ENCODE assay signal across 23 cellular contexts in genomic region chr19:3123956-3124355, GRCh38. TPM values are rescaled to one million over a fixed set of nuclear protein-coding genes. Genes with fewer than 3 reads are reported as not detected.
DNase-seq lines count a peak whose midpoint lies in the region; ATAC-seq, FAIRE-seq and TF ChIP-seq lines count a peak whose summit lies in the region.
"Had no signal": no experiment of that assay in that cellular context is flagged by ENCODE, and none has a peak within 500 bp of the region (broad histone marks: within the 10 kb centered on the region; RNA-seq: fewer than 3 reads in every experiment).

No MANE protein-coding gene starts in this region.

- H3K79me1 ChIP-seq in IMR-90 (ENCODE audit: low read depth in 1 of 2, low read length in 2 of 2): no peaks in the 10 kb centered on the region

- TF ChIP-seq POLR2A in IMR-90 (IDR thresholded peaks at IDR 0.05; ENCODE audit: low read depth, low read length) (no peak), HepG2 (IDR thresholded peaks at IDR 0.05; ENCODE audit: insufficient read depth in 1 of 2, low read depth in 2 of 2, low read length in 2 of 2) (no peak)

- POLR2A ChIA-PET in IMR-90 (lab: Charles Lee; ENCODE audit: unreplicated experiment): no interaction called here
- POLR2A ChIA-PET in HepG2 (lab: Yijun Ruan, JAX): no interaction called here
- POLR2A ChIA-PET in CD8-positive, alpha-beta memory T cell (lab: Charles Lee): no interaction called here

- TF ChIP-seq CTCF in IMR-90 (conservative IDR thresholded peaks at IDR 0.05; ENCODE audit: low read depth, low read length) (no peak), HepG2 (CRISPR knock-in tag; IDR thresholded peaks at IDR 0.05) (no peak)

- H4K20me1 ChIP-seq in IMR-90 (ENCODE audit: insufficient read depth, low read length) (peaks cover 2% of the 10 kb centered on the region), HepG2 (ENCODE audit: insufficient read depth, low read length) (no peaks in the 10 kb centered on the region)

- H3K4me2 ChIP-seq in IMR-90 (ENCODE audit: low read depth, low read length) (no peak overlapping the region), HepG2 (ENCODE audit: low read depth, low read length) (no peak overlapping the region)
- H3K4me2 ChIP-seq: KMS-11 had no signal

- no peaks in the 10 kb centered on the region for H3K79me2 ChIP-seq in HepG2 (ENCODE audit: insufficient read depth, low read length)

- H2AFZ ChIP-seq in IMR-90 (replicated peaks; ENCODE audit: low read length, poor library complexity) (no peak overlapping the region), HepG2 (ENCODE audit: low read length) (no peak overlapping the region)

- no peak overlapping the region for H3K4me3 ChIP-seq in IMR-90 (ENCODE audit: insufficient read depth, low read depth, low read length)
- H3K4me3 ChIP-seq in HepG2 (replicated peaks in 1 of 3; ENCODE audit: insufficient read depth in 1 of 3, low read depth in 2 of 3, low read length in 3 of 3): no peak overlapping the region
- no peak overlapping the region for H3K4me3 ChIP-seq in CD8-positive, alpha-beta memory T cell (ENCODE audit: low read length)
- H3K4me3 ChIP-seq: SJSA1 had no signal

- no peak for FAIRE-seq in HepG2 (lab: Jason Lieb, UNC)
- no peak for FAIRE-seq in HTR-8/SVneo (lab: Jason Lieb, UNC)

- H3K36me3 ChIP-seq in IMR-90 (ENCODE audit: control insufficient read depth, insufficient read depth, low read length): peaks cover 9% of the 10 kb centered on the region
- H3K36me3 ChIP-seq in HepG2 (replicated peaks in 1 of 2; ENCODE audit: control insufficient read depth in 1 of 2, insufficient read depth in 2 of 2, low read length in 2 of 2): peaks cover 0 to 1% of the 10 kb centered on the region in 2 experiments; a peak in 1 of 5 replicates
- no peaks in the 10 kb centered on the region for H3K36me3 ChIP-seq in CD8-positive, alpha-beta memory T cell (ENCODE audit: insufficient read depth, low read length)

- no peaks in the 10 kb centered on the region for H3K36me3 Mint-ChIP-seq in stimulated activated memory B cell treated with anti-CD40 and anti-IgM and Interleukin-4, amounts not matched to agents 10 μg/mL and 1 μg/mL and 100 μg/mL, for 72 hours
- no peaks in the 10 kb centered on the region for H3K36me3 Mint-ChIP-seq in CD8-positive, alpha-beta memory T cell
- H3K36me3 Mint-ChIP-seq: CD8-positive, alpha-beta T cell had no signal

- H3K9ac ChIP-seq in IMR-90 (ENCODE audit: low read depth, low read length): no peak overlapping the region
- H3K9ac ChIP-seq in HepG2 (ENCODE audit: insufficient read depth, low read depth, low read length): no peak overlapping the region
- H3K9ac ChIP-seq: KMS-11 had no signal

- peaks cover 22% of the 10 kb centered on the region for H3K27me3 Mint-ChIP-seq in stimulated activated memory B cell treated with anti-CD40 and anti-IgM and Interleukin-4, amounts not matched to agents 10 μg/mL and 1 μg/mL and 100 μg/mL, for 72 hours
- peaks cover 0 to 6% of the 10 kb centered on the region in 2 donors for H3K27me3 Mint-ChIP-seq in CD8-positive, alpha-beta memory T cell

- no peaks in the 10 kb centered on the region for H3K9me3 ChIP-seq in IMR-90 (ENCODE audit: control insufficient read depth, insufficient read depth, low read length)
- no peaks in the 10 kb centered on the region for H3K9me3 ChIP-seq in HepG2 (ENCODE audit: low read length)
- no peaks in the 10 kb centered on the region for H3K9me3 ChIP-seq in CD8-positive, alpha-beta memory T cell (ENCODE audit: low read length)
- H3K9me3 ChIP-seq: SJSA1 had no signal

- H3K4me3 Mint-ChIP-seq in stimulated activated memory B cell treated with anti-CD40 and anti-IgM and Interleukin-4, amounts not matched to agents 10 μg/mL and 1 μg/mL and 100 μg/mL, for 72 hours: no peak overlapping the region
- no peak overlapping the region for H3K4me3 Mint-ChIP-seq in CD8-positive, alpha-beta memory T cell
- H3K4me3 Mint-ChIP-seq: CD8-positive, alpha-beta T cell had no signal

- TF ChIP-seq RAD21 in IMR-90 (IDR thresholded peaks at IDR 0.05; ENCODE audit: low read length) (no peak), HepG2 (CRISPR knock-in tag; IDR thresholded peaks at IDR 0.05) (no peak)

- H2BK120ac ChIP-seq in IMR-90 (ENCODE audit: low read depth, low read length): no peak overlapping the region

- no peaks in the 10 kb centered on the region for H3K9me3 Mint-ChIP-seq in stimulated activated memory B cell treated with anti-CD40 and anti-IgM and Interleukin-4, amounts not matched to agents 10 μg/mL and 1 μg/mL and 100 μg/mL, for 72 hours
- H3K9me3 Mint-ChIP-seq in CD8-positive, alpha-beta memory T cell: no peaks in the 10 kb centered on the region
- H3K9me3 Mint-ChIP-seq: CD8-positive, alpha-beta T cell had no signal

- 80% methylated on average over 1 of the region's 8 CpGs; no CpG with 5 or more reads in 1 of the 2 experiments for WGBS in IMR-90 (ENCODE audit: extremely low coverage in 2 of 2, insufficient read length in 1 of 2), 2 experiments
- 36% methylated on average over 8 of the region's 8 CpGs for WGBS in HepG2 (ENCODE audit: low lambda C conversion rate)

- peak overlapping the region; percentile 65 for H2AK9ac ChIP-seq in IMR-90 (replicated peaks; ENCODE audit: low read depth, low read length, poor library complexity)

- in situ Hi-C loops in IMR-90 (cut with MboI; ENCODE audit: low sequenced_read_pairs): no loop called here
- in situ Hi-C loops in HepG2 (cut with HindIII; ENCODE audit: extremely low pct_ligation_motif_present, low pct_unique_long_range_greater_than_20kb): loop anchor here (10.0 kb wide), 1 partner anchor 49 kb away; no protein-coding TSS in a partner anchor

- no peak for ATAC-seq in Right ventricle myocardium inferior
- ATAC-seq in IMR-90 (ENCODE audit: low read depth): no peak
- no peak for ATAC-seq in HepG2
- ATAC-seq in stimulated activated memory B cell treated with anti-CD40 and anti-IgM and Interleukin-4, amounts not matched to agents 10 μg/mL and 1 μg/mL and 100 μg/mL, for 72 hours: no peak
- no peak for ATAC-seq in HG03457 (IDR thresholded peaks at IDR 0.05; ENCODE audit: unreplicated experiment)
- ATAC-seq: CD8-positive, alpha-beta T cell; Panc1 had no signal

- no peak overlapping the region for H2AK5ac ChIP-seq in IMR-90 (ENCODE audit: low read depth, low read length)

- intact Hi-C loops in Right ventricle myocardium inferior (cut with DNase I): no loop called here
- intact Hi-C loops in cardiac septum (cut with DNase I): loop anchor here (10.0 kb wide), 1 partner anchor 49 kb away; no protein-coding TSS in a partner anchor
- intact Hi-C loops in IMR-90 (cut with micrococcal nuclease): no loop called here
- intact Hi-C loops in HepG2 (cut with micrococcal nuclease; ENCODE audit: unreplicated experiment): no loop called here

- H4K8ac ChIP-seq in IMR-90 (ENCODE audit: low read depth in 2 of 2, low read length in 2 of 2): no peak overlapping the region

- TF ChIP-seq EP300 in HepG2 (IDR thresholded peaks at IDR 0.05; ENCODE audit: low read depth in 2 of 2, low read length in 2 of 2) (no peak), HepG2 (CRISPR knock-in tag; IDR thresholded peaks at IDR 0.05; ENCODE audit: borderline replicate concordance) (no peak)

- H3K9me1 ChIP-seq in IMR-90 (ENCODE audit: insufficient read depth, low read length): no peaks in the 10 kb centered on the region

- CTCF ChIA-PET in IMR-90 (lab: Yijun Ruan, JAX): no interaction called here
- CTCF ChIA-PET in HepG2 (lab: Yijun Ruan, JAX; ENCODE audit: low intra/inter-chr PET ratio, low total read pairs): no interaction called here
- CTCF ChIA-PET in CD8-positive, alpha-beta memory T cell (lab: Charles Lee): no interaction called here

- no peak overlapping the region for H3K4ac ChIP-seq in IMR-90 (ENCODE audit: low read depth, low read length)

- H3K14ac ChIP-seq in IMR-90 (replicated peaks; ENCODE audit: low read depth, low read length): no peak overlapping the region

- H4K5ac ChIP-seq in IMR-90 (ENCODE audit: low read depth, low read length): no peak overlapping the region

- dilution Hi-C loops in IMR-90 (cut with HindIII; ENCODE audit: low sequenced_read_pairs, unreplicated experiment): no loop called here

- DNase-seq in Right ventricle myocardium inferior (ENCODE audit: missing footprints): peak; percentile 17
- DNase-seq in cardiac septum (ENCODE audit: low spot score): no peak
- DNase-seq in IMR-90: no peak
- no peak for DNase-seq in HepG2 (ENCODE audit: low spot score)
- no peak for DNase-seq in CD8-positive, alpha-beta memory T cell
- DNase-seq in HTR-8/SVneo (ENCODE audit: insufficient read length, low spot score): no peak
- DNase-seq: ACHN; C1 segment of cervical spinal cord; CD8-positive, alpha-beta T cell; GDM1; NCI-H1105; NCI-H2029 treated with DMSO at 0.1 percent for 48 hours; NCI-H226; NCI-H510A treated with DMSO at 0.1 percent for 48 hours; NCI-H748 treated with DMSO at 0.1 percent for 48 hours; NK-92 treated with Interleukin-12 subunit alpha and Interleukin-12 subunit beta, amount 100 ng/mL, for 24 hours had no signal

- BruUV-seq in IMR-90 (replicated peaks; lab: Mats Ljungman, UMichigan) (no TSS peak), HepG2 (replicated peaks; lab: Mats Ljungman, UMichigan) (no TSS peak)

- peaks cover 19% of the 10 kb centered on the region for H3K4me1 Mint-ChIP-seq in stimulated activated memory B cell treated with anti-CD40 and anti-IgM and Interleukin-4, amounts not matched to agents 10 μg/mL and 1 μg/mL and 100 μg/mL, for 72 hours
- peaks cover 0 to under 1% (median under 1%) of the 10 kb centered on the region in 3 donors for H3K4me1 Mint-ChIP-seq in CD8-positive, alpha-beta memory T cell

- H3K27me3 ChIP-seq in IMR-90 (ENCODE audit: control insufficient read depth, insufficient read depth, low read length): no peaks in the 10 kb centered on the region
- no peaks in the 10 kb centered on the region for H3K27me3 ChIP-seq in HepG2 (ENCODE audit: control insufficient read depth in 1 of 2, insufficient read depth in 2 of 2, low read length in 2 of 2)
- H3K27me3 ChIP-seq in CD8-positive, alpha-beta memory T cell (ENCODE audit: insufficient read depth, low read length, poor library complexity, severe bottlenecking): no peaks in the 10 kb centered on the region
- H3K27me3 ChIP-seq: SJSA1 had no signal

- no peak overlapping the region for H2BK20ac ChIP-seq in IMR-90 (ENCODE audit: low read depth, low read length)

- no peak overlapping the region for H3K18ac ChIP-seq in IMR-90 (ENCODE audit: low read depth, low read length)

- H3K23ac ChIP-seq in IMR-90 (ENCODE audit: low read depth, low read length): no peak overlapping the region

- H2BK15ac ChIP-seq in IMR-90 (ENCODE audit: low read depth, low read length): no peak overlapping the region

- no peak overlapping the region for H2BK5ac ChIP-seq in IMR-90 (ENCODE audit: low read depth, low read length, poor library complexity, severe bottlenecking)

- peak overlapping the region; percentile 41 for H3K27ac Mint-ChIP-seq in stimulated activated memory B cell treated with anti-CD40 and anti-IgM and Interleukin-4, amounts not matched to agents 10 μg/mL and 1 μg/mL and 100 μg/mL, for 72 hours
- no peak overlapping the region for H3K27ac Mint-ChIP-seq in CD8-positive, alpha-beta memory T cell
- H3K27ac Mint-ChIP-seq: CD8-positive, alpha-beta T cell had no signal

- no peak overlapping the region for H4K91ac ChIP-seq in IMR-90 (ENCODE audit: insufficient read depth, low read depth, low read length)

- H3K27ac ChIP-seq in IMR-90 (ENCODE audit: insufficient read depth, low read length): no peak overlapping the region
- H3K27ac ChIP-seq in HepG2 (ENCODE audit: extremely low read length, insufficient read depth, low read length): no peak overlapping the region
- H3K27ac ChIP-seq in CD8-positive, alpha-beta memory T cell (ENCODE audit: low read depth, low read length): no peak overlapping the region
- H3K27ac ChIP-seq: 22Rv1, KMS-11, SJSA1 had no signal

- H3K4me1 ChIP-seq in IMR-90 (ENCODE audit: control insufficient read depth, insufficient read depth, low read length): no peaks in the 10 kb centered on the region
- H3K4me1 ChIP-seq in HepG2 (ENCODE audit: insufficient read depth, low read length): no peaks in the 10 kb centered on the region
- no peaks in the 10 kb centered on the region for H3K4me1 ChIP-seq in CD8-positive, alpha-beta memory T cell (ENCODE audit: insufficient read depth, low read length)
- H3K4me1 ChIP-seq: SJSA1 had no signal

- H3K56ac ChIP-seq in IMR-90 (ENCODE audit: extremely low read depth, insufficient read depth, low read length): no peak overlapping the region

RNA-seq across cellular contexts. Expression of gene GNA15, which starts 11.9 kb away (rescaled TPM):
- 2.9 TPM for total RNA-seq in Right ventricle myocardium inferior
- total RNA-seq in cardiac septum: 1.9 TPM
- total RNA-seq in IMR-90 (2012; rRNA removed): 0.18 and 0.28 TPM in 2 replicates
- 0.04 TPM in 1 of 2 replicates, not detected in the other for polyA plus RNA-seq in IMR-90 (2012; rRNA removed)
- 0.04 TPM in 1 of 2 replicates, not detected in the other for polyA plus RNA-seq in IMR-90 (2012; cell fraction: cytosol; rRNA removed)
- 0.33 and 0.40 TPM in 2 replicates for polyA plus RNA-seq in IMR-90 (2012; cell fraction: nucleus; rRNA removed; ENCODE audit: low replicate concordance)
- total RNA-seq in HepG2 (2016; rRNA removed; fragmentation: Illumina TruSeq; extraction: Trizol): not detected in 2 replicates
- not detected in 2 replicates for total RNA-seq in HepG2 (2016; cell fraction: cytosol; rRNA removed; fragmentation: Illumina TruSeq; extraction: Trizol; ENCODE audit: low read depth)
- total RNA-seq in HepG2 (2016; cell fraction: insoluble cytoplasmic fraction; rRNA removed; fragmentation: Illumina TruSeq; extraction: Trizol): not detected in 2 replicates
- total RNA-seq in HepG2 (2016; cell fraction: membrane; rRNA removed; fragmentation: Illumina TruSeq; extraction: Trizol): not detected in 2 replicates
- total RNA-seq in HepG2 (2016; cell fraction: nucleus; rRNA removed; fragmentation: Illumina TruSeq; extraction: Trizol): not detected in 2 replicates
- polyA plus RNA-seq in HepG2 (2011; rRNA removed): not detected in 2 replicates
- polyA plus RNA-seq in HepG2 (2011; cell fraction: cytosol; rRNA removed): 0.04 TPM in 1 of 2 replicates, not detected in the other
- not detected in 2 replicates for polyA plus RNA-seq in HepG2 (2011; cell fraction: nucleus; rRNA removed)
- not detected in 2 replicates for polyA plus RNA-seq in HepG2 (2012)
- not detected in 2 replicates for polyA plus RNA-seq in HepG2 (2016; cell fraction: cytosol; fragmentation: Illumina TruSeq; extraction: Trizol; ENCODE audit: low read depth)
- polyA plus RNA-seq in HepG2 (2016; cell fraction: insoluble cytoplasmic fraction; fragmentation: Illumina TruSeq; extraction: Trizol; ENCODE audit: low read depth): not detected in 2 replicates
- 0.08 TPM in 1 of 2 replicates, not detected in the other for polyA plus RNA-seq in HepG2 (2016; cell fraction: membrane; fragmentation: Illumina TruSeq; extraction: Trizol; ENCODE audit: low read depth)
- polyA plus RNA-seq in HepG2 (2016; cell fraction: nucleus; fragmentation: Illumina TruSeq; extraction: Trizol; ENCODE audit: insufficient read depth, low read depth): 0.22 TPM in 1 of 2 replicates, not detected in the other
- 0.10 and 0.61 TPM in 2 replicates for polyA minus RNA-seq in HepG2 (2011; rRNA and poly(A)+ RNA removed; ENCODE audit: low replicate concordance)
- not detected in 2 replicates for polyA minus RNA-seq in HepG2 (2011; cell fraction: cytosol; rRNA and poly(A)+ RNA removed)
- polyA minus RNA-seq in HepG2 (2011; cell fraction: nucleus; rRNA and poly(A)+ RNA removed): not detected in 2 replicates
- 1 to 10 TPM; 2.6 to 3.9 TPM for total RNA-seq in CD8-positive, alpha-beta memory T cell
- polyA plus RNA-seq in CD8-positive, alpha-beta memory T cell: 0.59 TPM
- total RNA-seq: H4 had no signal

RNA-seq across cellular contexts. Expression of gene GNA11, which starts 29.8 kb away (rescaled TPM):
- total RNA-seq in Right ventricle myocardium inferior: 64.7 TPM
- total RNA-seq in cardiac septum: 60.9 TPM
- total RNA-seq in IMR-90 (2012; rRNA removed): 25.5 and 34.4 TPM in 2 replicates
- polyA plus RNA-seq in IMR-90 (2012; rRNA removed): 33.3 and 44.5 TPM in 2 replicates
- polyA plus RNA-seq in IMR-90 (2012; cell fraction: cytosol; rRNA removed): 29.2 and 50.1 TPM in 2 replicates
- polyA plus RNA-seq in IMR-90 (2012; cell fraction: nucleus; rRNA removed; ENCODE audit: low replicate concordance): 24.5 and 49.2 TPM in 2 replicates
- total RNA-seq in HepG2 (2016; rRNA removed; fragmentation: Illumina TruSeq; extraction: Trizol): 18.8 and 26.8 TPM in 2 replicates
- total RNA-seq in HepG2 (2016; cell fraction: cytosol; rRNA removed; fragmentation: Illumina TruSeq; extraction: Trizol; ENCODE audit: low read depth): 4.5 and 5.5 TPM in 2 replicates
- total RNA-seq in HepG2 (2016; cell fraction: insoluble cytoplasmic fraction; rRNA removed; fragmentation: Illumina TruSeq; extraction: Trizol): 16.2 and 28.2 TPM in 2 replicates
- total RNA-seq in HepG2 (2016; cell fraction: membrane; rRNA removed; fragmentation: Illumina TruSeq; extraction: Trizol): 20.2 and 20.3 TPM in 2 replicates
- total RNA-seq in HepG2 (2016; cell fraction: nucleus; rRNA removed; fragmentation: Illumina TruSeq; extraction: Trizol): 13.2 and 15.8 TPM in 2 replicates
- polyA plus RNA-seq in HepG2 (2011; rRNA removed): 16.0 and 16.8 TPM in 2 replicates
- polyA plus RNA-seq in HepG2 (2011; cell fraction: cytosol; rRNA removed): 18.0 and 19.4 TPM in 2 replicates
- polyA plus RNA-seq in HepG2 (2011; cell fraction: nucleus; rRNA removed): 24.5 and 30.8 TPM in 2 replicates
- polyA plus RNA-seq in HepG2 (2012): 21.5 and 25.5 TPM in 2 replicates
- polyA plus RNA-seq in HepG2 (2016; cell fraction: cytosol; fragmentation: Illumina TruSeq; extraction: Trizol; ENCODE audit: low read depth): 4.2 and 4.6 TPM in 2 replicates
- 25.9 and 33.9 TPM in 2 replicates for polyA plus RNA-seq in HepG2 (2016; cell fraction: insoluble cytoplasmic fraction; fragmentation: Illumina TruSeq; extraction: Trizol; ENCODE audit: low read depth)
- 14.1 and 15.9 TPM in 2 replicates for polyA plus RNA-seq in HepG2 (2016; cell fraction: membrane; fragmentation: Illumina TruSeq; extraction: Trizol; ENCODE audit: low read depth)
- polyA plus RNA-seq in HepG2 (2016; cell fraction: nucleus; fragmentation: Illumina TruSeq; extraction: Trizol; ENCODE audit: insufficient read depth, low read depth): 31.1 and 31.9 TPM in 2 replicates
- 36.6 and 52.6 TPM in 2 replicates for polyA minus RNA-seq in HepG2 (2011; rRNA and poly(A)+ RNA removed; ENCODE audit: low replicate concordance)
- 10.8 and 16.8 TPM in 2 replicates for polyA minus RNA-seq in HepG2 (2011; cell fraction: cytosol; rRNA and poly(A)+ RNA removed)
- 6.7 and 7.1 TPM in 2 replicates for polyA minus RNA-seq in HepG2 (2011; cell fraction: nucleus; rRNA and poly(A)+ RNA removed)
- total RNA-seq in CD8-positive, alpha-beta memory T cell: 1 to 10 TPM; 5.8 TPM
- 0.10 TPM for polyA plus RNA-seq in CD8-positive, alpha-beta memory T cell

RNA-seq across cellular contexts. Expression of gene S1PR4, which starts 54.6 kb away (rescaled TPM):
- total RNA-seq in Right ventricle myocardium inferior (1.2 TPM), cardiac septum (1.2 TPM), IMR-90 (2012; rRNA removed) (not detected in 2 replicates), HepG2 (2016; rRNA removed; fragmentation: Illumina TruSeq; extraction: Trizol) (0.07 TPM in 1 of 2 replicates, not detected in the other)
- polyA plus RNA-seq in IMR-90 (2012; rRNA removed) (not detected in 2 replicates), HepG2 (2011; rRNA removed) (0.09 and 0.33 TPM in 2 replicates)
- polyA plus RNA-seq in IMR-90 (2012; cell fraction: cytosol; rRNA removed): not detected in 2 replicates
- 0.05 TPM in 1 of 2 replicates, not detected in the other for polyA plus RNA-seq in IMR-90 (2012; cell fraction: nucleus; rRNA removed; ENCODE audit: low replicate concordance)
- not detected in 2 replicates for total RNA-seq in HepG2 (2016; cell fraction: cytosol; rRNA removed; fragmentation: Illumina TruSeq; extraction: Trizol; ENCODE audit: low read depth)
- 0.09 TPM in 1 of 2 replicates, not detected in the other for total RNA-seq in HepG2 (2016; cell fraction: insoluble cytoplasmic fraction; rRNA removed; fragmentation: Illumina TruSeq; extraction: Trizol)
- not detected in 2 replicates for total RNA-seq in HepG2 (2016; cell fraction: membrane; rRNA removed; fragmentation: Illumina TruSeq; extraction: Trizol)
- not detected in 2 replicates for total RNA-seq in HepG2 (2016; cell fraction: nucleus; rRNA removed; fragmentation: Illumina TruSeq; extraction: Trizol)
- polyA plus RNA-seq in HepG2 (2011; cell fraction: cytosol; rRNA removed): not detected in 2 replicates
- polyA plus RNA-seq in HepG2 (2011; cell fraction: nucleus; rRNA removed): 1.2 and 1.8 TPM in 2 replicates
- not detected in 2 replicates for polyA plus RNA-seq in HepG2 (2012)
- not detected in 2 replicates for polyA plus RNA-seq in HepG2 (2016; cell fraction: cytosol; fragmentation: Illumina TruSeq; extraction: Trizol; ENCODE audit: low read depth)
- polyA plus RNA-seq in HepG2 (2016; cell fraction: insoluble cytoplasmic fraction; fragmentation: Illumina TruSeq; extraction: Trizol; ENCODE audit: low read depth): not detected in 2 replicates
- not detected in 2 replicates for polyA plus RNA-seq in HepG2 (2016; cell fraction: membrane; fragmentation: Illumina TruSeq; extraction: Trizol; ENCODE audit: low read depth)
- polyA plus RNA-seq in HepG2 (2016; cell fraction: nucleus; fragmentation: Illumina TruSeq; extraction: Trizol; ENCODE audit: insufficient read depth, low read depth): 0.29 TPM in 1 of 2 replicates, not detected in the other
- 0.19 TPM in 1 of 2 replicates, not detected in the other for polyA minus RNA-seq in HepG2 (2011; rRNA and poly(A)+ RNA removed; ENCODE audit: low replicate concordance)
- not detected in 2 replicates for polyA minus RNA-seq in HepG2 (2011; cell fraction: cytosol; rRNA and poly(A)+ RNA removed)
- 0.25 TPM in 1 of 2 replicates, not detected in the other for polyA minus RNA-seq in HepG2 (2011; cell fraction: nucleus; rRNA and poly(A)+ RNA removed)
- total RNA-seq in CD8-positive, alpha-beta memory T cell: 10 to 100 TPM; 64.3 to 68.9 TPM
- polyA plus RNA-seq in CD8-positive, alpha-beta memory T cell: 494 TPM
- total RNA-seq: H4, SJSA1 had no signal

Comparison
In these comparisons a context has a peak if more than half of its experiments do, and no peak if none do; other contexts are left out.
1. RNA of gene S1PR4, which starts 54.6 kb away (total RNA-seq): 64.3 to 68.9 TPM in CD8-positive, alpha-beta memory T cell; 1.2 TPM in cardiac septum (single experiment), 1.2 TPM in Right ventricle myocardium inferior (single experiment), 0.07 to 0.09 TPM in HepG2 and not detected in IMR-90; every median in the first group is over 10 times any median in the second.